9 cellular contexts compared by ENCODE assay signal in the genomic region with DNA sequence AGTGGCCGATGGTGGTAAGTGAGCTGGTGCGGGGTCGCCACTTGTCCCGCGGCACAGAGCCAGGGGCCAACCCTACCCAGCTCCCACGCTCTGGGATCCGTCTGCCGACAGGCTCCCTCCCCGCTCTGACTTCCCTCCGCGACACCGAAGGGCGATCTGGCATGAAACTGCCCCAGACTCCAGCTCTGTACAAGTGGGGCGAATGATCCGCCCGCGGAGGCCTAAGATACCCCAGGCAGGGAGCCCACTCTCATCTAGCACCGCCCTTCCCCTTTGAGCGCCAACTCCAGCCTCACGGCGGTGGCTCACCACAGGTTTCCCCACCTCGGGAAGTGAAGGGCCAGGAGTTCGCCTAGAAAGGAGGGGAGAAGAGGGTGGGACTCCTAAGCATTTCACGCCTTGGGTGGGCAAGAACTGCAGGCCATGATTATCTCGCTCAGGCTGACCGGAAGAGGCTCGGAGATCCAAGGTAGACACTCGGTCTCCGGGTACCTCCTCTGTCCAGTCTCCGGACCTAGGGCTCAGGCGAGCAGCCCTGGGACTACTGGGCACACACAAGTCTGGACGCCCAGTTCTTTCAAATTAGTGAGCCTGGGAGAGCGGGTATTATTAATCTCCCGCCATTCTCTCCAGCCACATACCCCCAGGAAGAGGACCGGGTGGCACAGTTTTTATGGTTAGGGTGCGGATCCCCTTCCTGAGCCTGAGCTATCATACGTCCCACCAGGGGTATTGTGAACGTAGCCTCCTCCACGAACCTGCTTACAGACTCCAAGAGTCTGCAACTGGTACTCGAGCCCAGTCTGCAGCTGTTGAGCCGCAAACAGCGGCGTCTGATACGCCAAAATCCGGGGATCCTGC. TPM values are rescaled to one million over a fixed set of nuclear protein-coding genes. Genes with fewer than 3 reads are reported as not detected.
DNase-seq lines count a peak whose midpoint lies in the region; ATAC-seq, FAIRE-seq and TF ChIP-seq lines count a peak whose summit lies in the region.
"Had no signal": no experiment of that assay in that cellular context is flagged by ENCODE, and none has a peak within 500 bp of the region (broad histone marks: within the 10 kb centered on the region; RNA-seq: fewer than 3 reads in every experiment).

No MANE protein-coding gene starts in this region.

- no peaks in the 10 kb centered on the region for H3K36me3 ChIP-seq in lower lobe of right lung

- H3K4me3 Mint-ChIP-seq in activated naive CD4-positive, alpha-beta T cell treated with anti-CD3 and anti-CD28 coated beads for 36 hours: peak overlapping the region; percentile 56
- peak overlapping the region; percentile 78 for H3K4me3 Mint-ChIP-seq in type B pancreatic cell
- H3K4me3 Mint-ChIP-seq in glutamatergic neuron (ENCODE audit: unreplicated experiment): no peak overlapping the region

- H3K27me3 ChIP-seq in lower lobe of right lung (ENCODE audit: low read depth): peaks cover 92% of the 10 kb centered on the region

- CTCF ChIA-PET in activated naive CD4-positive, alpha-beta T cell treated with anti-CD3 and anti-CD28 coated beads for 36 hours (lab: Charles Lee): interaction anchor here (0.5 to 13.9 kb wide), 16 partner anchors 8 to 256 kb away, joined by 3 to 223 read pairs (median 6); a partner anchor contains a TSS

- no peaks in the 10 kb centered on the region for H3K9me3 ChIP-seq in lower lobe of right lung

- TF ChIP-seq CTCF in lower lobe of right lung (IDR thresholded peaks at IDR 0.05) (no peak), type B pancreatic cell (conservative IDR thresholded peaks at IDR 0.05) (no peak), D721Med (IDR thresholded peaks at IDR 0.05; ENCODE audit: insufficient read depth, missing control alignments) (no peak), glutamatergic neuron (IDR thresholded peaks at IDR 0.05; ENCODE audit: partially characterized antibody, unreplicated experiment) (no peak)

- no peak for FAIRE-seq in D721Med (lab: Jason Lieb, UNC)

- peaks cover 61% of the 10 kb centered on the region for H3K27me3 Mint-ChIP-seq in activated naive CD4-positive, alpha-beta T cell treated with anti-CD3 and anti-CD28 coated beads for 36 hours (ENCODE audit: low read depth)
- peaks cover 97% of the 10 kb centered on the region for H3K27me3 Mint-ChIP-seq in type B pancreatic cell
- peaks cover 57% of the 10 kb centered on the region for H3K27me3 Mint-ChIP-seq in glutamatergic neuron (ENCODE audit: unreplicated experiment)

- H3K36me3 Mint-ChIP-seq in activated naive CD4-positive, alpha-beta T cell treated with anti-CD3 and anti-CD28 coated beads for 36 hours (ENCODE audit: low read depth): no peaks in the 10 kb centered on the region
- H3K36me3 Mint-ChIP-seq in activated naive CD4-positive, alpha-beta T cell treated with anti-CD3 and anti-CD28 coated beads, Interleukin-2, amount 50 U/mL, for 72 hours: peaks cover 6 to 27% of the 10 kb centered on the region in 2 donors
- H3K36me3 Mint-ChIP-seq in type B pancreatic cell (no peaks in the 10 kb centered on the region), glutamatergic neuron (ENCODE audit: unreplicated experiment) (no peaks in the 10 kb centered on the region)

- H3K4me1 Mint-ChIP-seq in activated naive CD4-positive, alpha-beta T cell treated with anti-CD3 and anti-CD28 coated beads for 36 hours (ENCODE audit: low read depth): peaks cover 42% of the 10 kb centered on the region
- H3K4me1 Mint-ChIP-seq in type B pancreatic cell (ENCODE audit: unreplicated experiment) (peaks cover 8% of the 10 kb centered on the region), glutamatergic neuron (ENCODE audit: low read depth, unreplicated experiment) (no peaks in the 10 kb centered on the region)

- H3K9me3 Mint-ChIP-seq in activated naive CD4-positive, alpha-beta T cell treated with anti-CD3 and anti-CD28 coated beads for 36 hours: no peaks in the 10 kb centered on the region
- no peaks in the 10 kb centered on the region for H3K9me3 Mint-ChIP-seq in activated naive CD4-positive, alpha-beta T cell treated with anti-CD3 and anti-CD28 coated beads, Interleukin-2, amount 50 U/mL, for 72 hours
- H3K9me3 Mint-ChIP-seq in type B pancreatic cell (no peaks in the 10 kb centered on the region), glutamatergic neuron (ENCODE audit: unreplicated experiment) (peaks cover 13% of the 10 kb centered on the region)

- intact Hi-C loops in activated naive CD4-positive, alpha-beta T cell treated with anti-CD3 and anti-CD28 coated beads for 36 hours (cut with micrococcal nuclease): loop anchor here (1.0 to 10.0 kb wide), 6 partner anchors 9 to 366 kb away; a partner anchor contains a TSS
- intact Hi-C loops in lower lobe of right lung (cut with DNase I): no loop called here

- no peak for ATAC-seq in activated naive CD4-positive, alpha-beta T cell treated with anti-CD3 and anti-CD28 coated beads, Interleukin-2, amount 50 U/mL, for 72 hours
- ATAC-seq in lower lobe of right lung: peak; percentile 1 to 6

- H3K27ac ChIP-seq in lower lobe of right lung: no peak overlapping the region

- DNase-seq in activated naive CD4-positive, alpha-beta T cell treated with anti-CD3 and anti-CD28 coated beads for 36 hours: no peak
- no peak for DNase-seq in activated naive CD4-positive, alpha-beta T cell treated with anti-CD3 and anti-CD28 coated beads, Interleukin-2, amount 50 U/mL, for 72 hours (ENCODE audit: low spot score in 2 of 2)
- DNase-seq in activated naive CD4-positive, alpha-beta T cell treated with anti-CD3 and anti-CD28 coated beads, Interleukin-2, amount 50 U/mL, for 16 hours: peak; percentile 15
- no peak for DNase-seq in lower lobe of right lung
- DNase-seq in type B pancreatic cell (ENCODE audit: extremely low spot score, unreplicated experiment): no peak
- no peak for DNase-seq in stimulated activated CD4-positive, alpha-beta T cell treated with anti-CD3 and anti-CD28 coated beads, Interleukin-12 subunit alpha, Interleukin-12 subunit beta, amount 100 ng/mL, for 4 hours
- no peak for DNase-seq in D721Med (ENCODE audit: insufficient read length, low spot score)
- no peak for DNase-seq in glutamatergic neuron

- H3K4me3 ChIP-seq in lower lobe of right lung: peak overlapping the region; percentile 51

- no peak overlapping the region for H3K27ac Mint-ChIP-seq in activated naive CD4-positive, alpha-beta T cell treated with anti-CD3 and anti-CD28 coated beads for 36 hours
- H3K27ac Mint-ChIP-seq in activated naive CD4-positive, alpha-beta T cell treated with anti-CD3 and anti-CD28 coated beads, Interleukin-2, amount 50 U/mL, for 72 hours: peak overlapping the region in 1 of 2 donors; percentile 31
- H3K27ac Mint-ChIP-seq in type B pancreatic cell (peak overlapping the region; percentile 23), glutamatergic neuron (ENCODE audit: unreplicated experiment) (no peak overlapping the region)

- H3K4me1 ChIP-seq in lower lobe of right lung: peaks cover 44% of the 10 kb centered on the region

RNA-seq across cellular contexts. Expression of a gene that starts 0.8 kb away (rescaled TPM):
- not detected for total RNA-seq in activated naive CD4-positive, alpha-beta T cell treated with anti-CD3 and anti-CD28 coated beads for 36 hours
- total RNA-seq in activated naive CD4-positive, alpha-beta T cell treated with anti-CD3 and anti-CD28 coated beads, Interleukin-2, amount 50 U/mL, for 72 hours: under 1 TPM in 1 of 2 donors, not detected in 1; 0.27 TPM
- total RNA-seq in lower lobe of right lung (not detected), type B pancreatic cell (ENCODE audit: low replicate concordance) (28.9 TPM in 1 of 2 replicates, not detected in the other), glutamatergic neuron (ENCODE audit: unreplicated experiment) (not detected)
- total RNA-seq: fibroblast of lung had no signal

RNA-seq across cellular contexts. Expression of a gene that starts 7.4 kb away (rescaled TPM):
- total RNA-seq in activated naive CD4-positive, alpha-beta T cell treated with anti-CD3 and anti-CD28 coated beads for 36 hours: not detected
- 1 to 10 TPM in 1 of 2 donors, not detected in 1; 1.4 TPM for total RNA-seq in activated naive CD4-positive, alpha-beta T cell treated with anti-CD3 and anti-CD28 coated beads, Interleukin-2, amount 50 U/mL, for 72 hours
- 0.77 TPM for total RNA-seq in lower lobe of right lung
- 6.2 and 6.3 TPM in 2 replicates for total RNA-seq in type B pancreatic cell (ENCODE audit: low replicate concordance)
- not detected for total RNA-seq in glutamatergic neuron (ENCODE audit: unreplicated experiment)

RNA-seq across cellular contexts. Expression of a gene that starts 20.2 kb away (rescaled TPM):
- total RNA-seq in activated naive CD4-positive, alpha-beta T cell treated with anti-CD3 and anti-CD28 coated beads for 36 hours: under 1 TPM; 0.20 to 0.21 TPM
- total RNA-seq in activated naive CD4-positive, alpha-beta T cell treated with anti-CD3 and anti-CD28 coated beads, Interleukin-2, amount 50 U/mL, for 72 hours: 1 to 10 TPM in 1 of 2 donors, under 1 TPM in 1; 0.07 to 1.1 TPM
- not detected for total RNA-seq in lower lobe of right lung
- total RNA-seq in type B pancreatic cell (ENCODE audit: low replicate concordance): 0.45 and 8.8 TPM in 2 replicates
- total RNA-seq in glutamatergic neuron (ENCODE audit: unreplicated experiment): 6.4 TPM

RNA-seq across cellular contexts. Expression of a gene that starts 21.7 kb away (rescaled TPM):
- total RNA-seq in activated naive CD4-positive, alpha-beta T cell treated with anti-CD3 and anti-CD28 coated beads for 36 hours: 10 to 100 TPM; 84.4 to 87.3 TPM
- 100 to 1,000 TPM in 1 of 2 donors, 10 to 100 TPM in 1; 49.7 to 132 TPM for total RNA-seq in activated naive CD4-positive, alpha-beta T cell treated with anti-CD3 and anti-CD28 coated beads, Interleukin-2, amount 50 U/mL, for 72 hours
- 155 TPM for total RNA-seq in lower lobe of right lung
- 161 and 168 TPM in 2 replicates for total RNA-seq in type B pancreatic cell (ENCODE audit: low replicate concordance)
- 162 TPM for total RNA-seq in glutamatergic neuron (ENCODE audit: unreplicated experiment)

RNA-seq across cellular contexts. Expression of a gene that starts 39.6 kb away (rescaled TPM):
- total RNA-seq in activated naive CD4-positive, alpha-beta T cell treated with anti-CD3 and anti-CD28 coated beads for 36 hours: 10 to 100 TPM; 49.4 to 50.9 TPM
- total RNA-seq in activated naive CD4-positive, alpha-beta T cell treated with anti-CD3 and anti-CD28 coated beads, Interleukin-2, amount 50 U/mL, for 72 hours: 10 to 100 TPM; 52.5 to 58.7 TPM
- total RNA-seq in lower lobe of right lung: 49.2 TPM
- 58.7 and 66.3 TPM in 2 replicates for total RNA-seq in type B pancreatic cell (ENCODE audit: low replicate concordance)
- total RNA-seq in glutamatergic neuron (ENCODE audit: unreplicated experiment): 58.2 TPM

Comparison
In these comparisons a context has a peak if more than half of its experiments do, and no peak if none do; other contexts are left out.
1. ATAC-seq: peak in lower lobe of right lung (2 of 2); none in activated naive CD4-positive, alpha-beta T cell treated with anti-CD3 and anti-CD28 coated beads, Interleukin-2, amount 50 U/mL, for 72 hours (0 of 2).